Comparison of ENCODE assay signal across 8 cellular contexts in the genomic region with DNA sequence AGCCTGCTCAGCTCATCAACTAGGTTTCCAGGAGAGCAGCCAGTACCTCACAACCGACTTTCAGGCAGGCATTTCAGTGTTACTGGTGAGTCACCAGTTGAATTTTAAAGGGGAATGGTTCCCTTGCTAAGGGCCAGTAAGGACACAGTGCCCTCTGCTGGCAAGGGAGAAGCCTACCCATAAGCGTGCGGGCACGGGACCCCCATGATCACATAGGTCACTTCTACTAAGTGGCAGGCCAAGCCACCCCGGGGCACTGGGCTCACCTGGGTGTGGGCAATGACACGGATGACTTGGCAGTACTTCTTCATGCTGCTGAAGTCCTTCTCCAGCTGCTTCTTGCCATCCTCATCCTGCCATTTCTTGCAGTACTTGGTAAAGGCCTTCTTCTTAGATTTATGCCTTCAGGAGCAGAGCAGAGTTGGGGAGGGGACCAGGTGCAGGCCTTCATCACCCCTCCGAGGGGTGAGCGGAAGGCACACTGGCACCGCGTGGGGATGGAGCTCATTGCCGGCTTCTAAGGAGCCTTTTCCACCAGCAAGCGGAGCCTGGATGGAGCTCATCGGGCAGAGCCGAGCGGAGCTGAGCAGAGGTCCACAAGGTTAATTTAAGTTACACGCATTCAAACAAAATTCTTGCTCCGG. TPM values are rescaled to one million over a fixed set of nuclear protein-coding genes. Genes with fewer than 3 reads are reported as not detected.
DNase-seq lines count a peak whose midpoint lies in the region; ATAC-seq and TF ChIP-seq lines count a peak whose summit lies in the region.

No MANE protein-coding gene starts in this region.

- H4K20me1 ChIP-seq in BLaER1 = peaks cover 77% of the 10 kb centered on the region

- peak overlapping the region; percentile 100 for H3K27ac Mint-ChIP-seq in HFFc6
- H3K27ac Mint-ChIP-seq in activated T-cell treated with anti-CD3 and anti-CD28 coated beads, Interleukin-2, amount 50 U/mL, for 24 hours = peak overlapping the region; percentile 99
- H3K27ac Mint-ChIP-seq in natural killer cell = peak overlapping the region; percentile 99 to 100
- peak overlapping the region; percentile 90 for H3K27ac Mint-ChIP-seq in stimulated activated naive B cell treated with anti-CD40 and anti-IgM and Interleukin-4, amounts not matched to agents 10 μg/mL and 1 μg/mL and 100 μg/mL, for 72 hours

- H3K4me1 Mint-ChIP-seq in HFFc6 (ENCODE audit: low read depth) (peaks cover 63% of the 10 kb centered on the region), natural killer cell (peaks cover 36 to 72% of the 10 kb centered on the region in 2 donors)
- peaks cover 52% of the 10 kb centered on the region for H3K4me1 Mint-ChIP-seq in activated T-cell treated with anti-CD3 and anti-CD28 coated beads, Interleukin-2, amount 50 U/mL, for 24 hours (ENCODE audit: low read depth)
- peaks cover 52 to 76% of the 10 kb centered on the region in 2 donors for H3K4me1 Mint-ChIP-seq in stimulated activated naive B cell treated with anti-CD40 and anti-IgM and Interleukin-4, amounts not matched to agents 10 μg/mL and 1 μg/mL and 100 μg/mL, for 72 hours

- no TSS peak for BruUV-seq in Panc1 (replicated peaks; lab: Mats Ljungman, UMichigan)

- intact Hi-C loops in Panc1 (cut with micrococcal nuclease; ENCODE audit: unreplicated experiment) = no loop called here
- intact Hi-C loops in esophagus squamous epithelium (cut with DNase I) = no loop called here
- intact Hi-C loops in natural killer cell (cut with micrococcal nuclease) = loop anchor here (2.0 to 5.0 kb wide), 2 partner anchors 309 to 450 kb away; no protein-coding TSS in a partner anchor

- no peaks in the 10 kb centered on the region for H3K9me3 ChIP-seq in BLaER1
- H3K9me3 ChIP-seq in Panc1 (ENCODE audit: control insufficient read depth, insufficient read depth, low read depth, low read length) = no peaks in the 10 kb centered on the region
- no peaks in the 10 kb centered on the region for H3K9me3 ChIP-seq in esophagus squamous epithelium

- H3K4me3 Mint-ChIP-seq in HFFc6 (peak overlapping the region; percentile 100), natural killer cell (peak overlapping the region; percentile 99)
- peak overlapping the region; percentile 99 for H3K4me3 Mint-ChIP-seq in activated T-cell treated with anti-CD3 and anti-CD28 coated beads, Interleukin-2, amount 50 U/mL, for 24 hours
- peak overlapping the region; percentile 98 to 100 for H3K4me3 Mint-ChIP-seq in stimulated activated naive B cell treated with anti-CD40 and anti-IgM and Interleukin-4, amounts not matched to agents 10 μg/mL and 1 μg/mL and 100 μg/mL, for 72 hours

- 15 to 20% methylated on average over 1 to 6 of the region's 17 CpGs for WGBS in esophagus squamous epithelium, 2 donors

- peaks cover 75% of the 10 kb centered on the region for H3K4me1 ChIP-seq in BLaER1
- peaks cover 42% of the 10 kb centered on the region for H3K4me1 ChIP-seq in Panc1 (ENCODE audit: control insufficient read depth, insufficient read depth, low read length)
- peaks cover 41 to 78% (median 64%) of the 10 kb centered on the region in 3 donors for H3K4me1 ChIP-seq in esophagus squamous epithelium

- H3K27ac ChIP-seq in BLaER1 (peak overlapping the region; percentile 98; the same call in 1 of the 2 replicates), Panc1 (ENCODE audit: low read length) (peak overlapping the region; percentile 98), esophagus squamous epithelium (peak overlapping the region; percentile 96 to 100 (median 98))

- peak; percentile 93 for TF ChIP-seq CTCF in HFFc6 (IDR thresholded peaks at IDR 0.05)
- TF ChIP-seq CTCF in Panc1 (IDR thresholded peaks at IDR 0.05) = peak; percentile 82
- TF ChIP-seq CTCF in esophagus squamous epithelium (IDR thresholded peaks at IDR 0.05) = peak; percentile 78 to 92 (median 87)
- TF ChIP-seq CTCF in natural killer cell (IDR thresholded peaks at IDR 0.05) = peak; percentile 78

- no peaks in the 10 kb centered on the region for H3K27me3 ChIP-seq in BLaER1
- no peaks in the 10 kb centered on the region for H3K27me3 ChIP-seq in Panc1 (ENCODE audit: control insufficient read depth, insufficient read depth, low read length)
- no peaks in the 10 kb centered on the region for H3K27me3 ChIP-seq in esophagus squamous epithelium

- H3K4me2 ChIP-seq in BLaER1 = peak overlapping the region; percentile 96

- no peak for TF ChIP-seq POLR2A in esophagus squamous epithelium (IDR thresholded peaks at IDR 0.05)

- POLR2A ChIA-PET in Panc1 (lab: Charles Lee) = interaction anchor here (0.6 kb wide), 3 partner anchors 394 to 655 kb away, joined by 3 to 5 read pairs (median 4); no protein-coding TSS in a partner anchor

- in situ Hi-C loops in Panc1 (cut with HindIII; ENCODE audit: low pct_unique_long_range_greater_than_20kb, low sequenced_read_pairs) = no loop called here

- peak; percentile 93 for DNase-seq in HFFc6
- no peak for DNase-seq in Panc1 (ENCODE audit: low read depth, low spot score)
- peak; percentile 81 for DNase-seq in activated T-cell treated with anti-CD3 and anti-CD28 coated beads, Interleukin-2, amount 50 U/mL, for 24 hours
- DNase-seq in esophagus squamous epithelium (lab: John Stamatoyannopoulos, UW) = no peak
- DNase-seq in natural killer cell = peak; percentile 68
- DNase-seq in stimulated activated naive B cell treated with anti-CD40 and anti-IgM and Interleukin-4, amounts not matched to agents 10 μg/mL and 1 μg/mL and 100 μg/mL, for 72 hours = peak; percentile 67

- peak overlapping the region; percentile 99 for H3K9ac ChIP-seq in BLaER1

- 0 out of 2 replicates have a peak, but pooled peaks have one; percentile 6 for ATAC-seq in Panc1
- peak; percentile 29 to 52 (median 41) for ATAC-seq in natural killer cell
- peak; percentile 40 to 47 for ATAC-seq in stimulated activated naive B cell treated with anti-CD40 and anti-IgM and Interleukin-4, amounts not matched to agents 10 μg/mL and 1 μg/mL and 100 μg/mL, for 72 hours (replicated peaks)
- ATAC-seq in GM19452 (IDR thresholded peaks at IDR 0.05; ENCODE audit: unreplicated experiment) = no peak

- H3K36me3 ChIP-seq in BLaER1 = peaks cover 71% of the 10 kb centered on the region
- H3K36me3 ChIP-seq in Panc1 (ENCODE audit: control insufficient read depth, insufficient read depth, low read length) = peaks cover 20% of the 10 kb centered on the region
- H3K36me3 ChIP-seq in esophagus squamous epithelium = peaks cover 51 to 68% (median 63%) of the 10 kb centered on the region in 3 donors

- peaks cover 14% of the 10 kb centered on the region for H3K9me3 Mint-ChIP-seq in HFFc6
- H3K9me3 Mint-ChIP-seq in activated T-cell treated with anti-CD3 and anti-CD28 coated beads, Interleukin-2, amount 50 U/mL, for 24 hours = no peaks in the 10 kb centered on the region
- H3K9me3 Mint-ChIP-seq in natural killer cell = no peaks in the 10 kb centered on the region
- H3K9me3 Mint-ChIP-seq in stimulated activated naive B cell treated with anti-CD40 and anti-IgM and Interleukin-4, amounts not matched to agents 10 μg/mL and 1 μg/mL and 100 μg/mL, for 72 hours = no peaks in the 10 kb centered on the region

- H3K4me3 ChIP-seq in BLaER1 = peak overlapping the region; percentile 87
- H3K4me3 ChIP-seq in Panc1 (ENCODE audit: low read depth in 2 of 2, low read length in 2 of 2) = peak overlapping the region; percentile 91 to 96
- peak overlapping the region; percentile 54 to 84 (median 77) for H3K4me3 ChIP-seq in esophagus squamous epithelium

- H3K27me3 Mint-ChIP-seq in HFFc6 (ENCODE audit: insufficient read depth) (peaks cover 44% of the 10 kb centered on the region), natural killer cell (ENCODE audit: low read depth in 2 of 2) (no peaks in the 10 kb centered on the region)
- no peaks in the 10 kb centered on the region for H3K27me3 Mint-ChIP-seq in activated T-cell treated with anti-CD3 and anti-CD28 coated beads, Interleukin-2, amount 50 U/mL, for 24 hours
- H3K27me3 Mint-ChIP-seq in stimulated activated naive B cell treated with anti-CD40 and anti-IgM and Interleukin-4, amounts not matched to agents 10 μg/mL and 1 μg/mL and 100 μg/mL, for 72 hours = no peaks in the 10 kb centered on the region

- peaks cover 72% of the 10 kb centered on the region for H3K36me3 Mint-ChIP-seq in HFFc6 (ENCODE audit: low read depth)
- peaks cover 87% of the 10 kb centered on the region for H3K36me3 Mint-ChIP-seq in activated T-cell treated with anti-CD3 and anti-CD28 coated beads, Interleukin-2, amount 50 U/mL, for 24 hours (ENCODE audit: low read depth)
- H3K36me3 Mint-ChIP-seq in natural killer cell = no peaks in the 10 kb centered on the region
- H3K36me3 Mint-ChIP-seq in stimulated activated naive B cell treated with anti-CD40 and anti-IgM and Interleukin-4, amounts not matched to agents 10 μg/mL and 1 μg/mL and 100 μg/mL, for 72 hours = peaks cover 64 to 84% of the 10 kb centered on the region in 2 donors

- CTCF ChIA-PET in Panc1 (lab: Charles Lee) = interaction anchor here (0.6 to 1.1 kb wide), 2 partner anchors 145 to 335 kb away, joined by 3 read pairs; no protein-coding TSS in a partner anchor

RNA-seq across cellular contexts. Expression of a gene that starts 2.9 kb away (rescaled TPM):
- 1,000 to 10,000 TPM; 1,444 to 1,605 (median 1,488) TPM for total RNA-seq in HFFc6 (2021; fragmentation: NEBNext Ultra II Directional; extraction: Animal tissue kit (Norgen Biotek cat#: 25700))
- total RNA-seq in Panc1 (2021; ENCODE audit: unreplicated experiment) = 885 TPM
- 1,559 TPM for polyA plus RNA-seq in Panc1 (2012; ENCODE audit: insufficient read length)
- 1,000 to 10,000 TPM; 1,469 to 2,891 (median 2,008) TPM for total RNA-seq in esophagus squamous epithelium
- total RNA-seq in natural killer cell = 1,000 to 10,000 TPM; 1,534 to 1,757 (median 1,614) TPM

RNA-seq across cellular contexts. Expression of a gene that starts 33.2 kb away (rescaled TPM):
- total RNA-seq in HFFc6 (2021; fragmentation: NEBNext Ultra II Directional; extraction: Animal tissue kit (Norgen Biotek cat#: 25700)) = 10 to 100 TPM; 16.0 to 20.2 (median 18.5) TPM
- 17.8 TPM for total RNA-seq in Panc1 (2021; ENCODE audit: unreplicated experiment)
- polyA plus RNA-seq in Panc1 (2012; ENCODE audit: insufficient read length) = 47.0 TPM
- total RNA-seq in esophagus squamous epithelium = 10 to 100 TPM; 13.3 to 35.5 (median 21.5) TPM
- total RNA-seq in natural killer cell = 10 to 100 TPM; 30.3 to 35.7 (median 31.3) TPM

Comparison
In these comparisons a context has a peak if more than half of its experiments do, and no peak if none do; other contexts are left out.
1. DNase-seq: peak in HFFc6 (single experiment), activated T-cell treated with anti-CD3 and anti-CD28 coated beads, Interleukin-2, amount 50 U/mL, for 24 hours (single experiment), natural killer cell (single experiment) and stimulated activated naive B cell treated with anti-CD40 and anti-IgM and Interleukin-4, amounts not matched to agents 10 μg/mL and 1 μg/mL and 100 μg/mL, for 72 hours (single experiment); none in Panc1 (single experiment) and esophagus squamous epithelium (single experiment).
2. Peak in every context shown above with its lines, with median percentiles within 50 percentile points of each other: H3K27ac ChIP-seq, H3K4me3 ChIP-seq, H3K27ac Mint-ChIP-seq, H3K4me3 Mint-ChIP-seq and CTCF ChIP-seq.